In the genomic region with DNA sequence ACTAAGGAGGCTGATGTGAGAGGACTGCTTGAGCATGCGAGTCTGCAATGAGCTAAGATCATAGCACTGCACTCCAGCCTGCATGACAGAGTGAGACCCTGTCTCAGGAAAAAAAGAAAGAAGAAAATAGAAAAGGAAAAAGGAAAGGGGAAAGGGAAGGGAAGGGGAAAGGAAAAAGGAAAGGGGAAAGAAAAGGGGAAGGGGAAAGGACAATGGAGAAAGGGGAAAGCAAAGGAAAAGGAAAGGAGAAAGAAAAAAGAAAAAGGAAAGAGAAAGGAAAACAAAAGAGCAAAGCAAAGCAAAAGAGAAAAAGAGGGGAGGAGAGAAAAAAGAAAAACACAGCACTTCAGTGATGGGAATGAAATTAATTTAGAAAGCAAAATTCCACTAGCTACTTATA, we compare ENCODE assay signal across 1 cellular context.
A peak's percentile ranks its signal among the peaks of the same experiment; 100 is the strongest.
TF ChIP-seq lines count a peak whose summit lies in the region.

No MANE protein-coding gene starts in this region.

TF ChIP-seq in WTC11, 78 proteins besides CTCF, POLR2A, EP300 and RAD21 (continued from another document):
- TF ChIP-seq, protein P1, sequence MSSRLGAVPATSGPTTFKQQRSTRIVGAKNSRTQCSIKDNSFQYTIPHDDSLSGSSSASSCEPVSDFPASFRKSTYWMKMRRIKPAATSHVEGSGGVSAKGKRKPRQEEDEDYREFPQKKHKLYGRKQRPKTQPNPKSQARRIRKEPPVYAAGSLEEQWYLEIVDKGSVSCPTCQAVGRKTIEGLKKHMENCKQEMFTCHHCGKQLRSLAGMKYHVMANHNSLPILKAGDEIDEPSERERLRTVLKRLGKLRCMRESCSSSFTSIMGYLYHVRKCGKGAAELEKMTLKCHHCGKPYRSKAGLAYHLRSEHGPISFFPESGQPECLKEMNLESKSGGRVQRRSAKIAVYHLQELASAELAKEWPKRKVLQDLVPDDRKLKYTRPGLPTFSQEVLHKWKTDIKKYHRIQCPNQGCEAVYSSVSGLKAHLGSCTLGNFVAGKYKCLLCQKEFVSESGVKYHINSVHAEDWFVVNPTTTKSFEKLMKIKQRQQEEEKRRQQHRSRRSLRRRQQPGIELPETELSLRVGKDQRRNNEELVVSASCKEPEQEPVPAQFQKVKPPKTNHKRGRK (CRISPR knock-in tag; IDR thresholded peaks at IDR 0.05; ENCODE audit: borderline replicate concordance): peak; percentile 36; the same call in 1 of the 2 replicates
